ENCODE assay signal across 25 cellular contexts in the genomic region with DNA sequence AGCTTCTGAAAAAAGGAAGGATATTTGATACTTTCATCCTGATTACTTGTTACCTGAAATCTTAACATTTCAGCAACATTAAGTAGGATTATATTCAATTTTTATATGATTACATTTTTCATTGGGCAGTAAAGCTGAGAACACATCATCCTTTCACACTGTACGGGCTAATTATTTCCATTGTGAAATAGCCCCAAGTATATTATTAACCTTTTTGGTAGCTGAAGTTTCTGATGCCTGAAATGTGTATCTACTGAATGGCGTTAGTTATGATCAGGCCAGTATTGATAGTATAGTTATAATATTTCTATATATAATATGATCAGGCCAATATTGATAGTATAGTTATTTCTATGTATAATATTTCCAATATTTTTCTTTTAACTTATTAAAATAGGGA. TPM values are rescaled to one million over a fixed set of nuclear protein-coding genes. Genes with fewer than 3 reads are reported as not detected.
"Had no signal": no experiment of that assay in that cellular context is flagged by ENCODE, and none has a peak within 500 bp of the region (broad histone marks: within the 10 kb centered on the region; RNA-seq: fewer than 3 reads in every experiment).

No MANE protein-coding gene starts in this region.

- H3K27ac ChIP-seq: epithelial cell of prostate, esophagus muscularis mucosa, gastrocnemius medialis, neural progenitor cell, ovary, right lobe of liver, suprapubic skin, thyroid gland had no signal

- ATAC-seq: effector memory CD8-positive, alpha-beta T cell; gastrocnemius medialis; left colon; left ventricle myocardium superior; natural killer cell treated with Interleukin-12 subunit alpha and Interleukin-12 subunit beta and Interleukin-15 and Interleukin-18, amount 100 ng/mL, for 72 hours; right lobe of liver; stimulated activated effector memory CD8-positive, alpha-beta T cell treated with anti-CD3 and anti-CD28 coated beads, Interleukin-12 subunit alpha, Interleukin-12 subunit beta, amount 100 ng/mL, for 72 hours; stimulated activated naive CD8-positive, alpha-beta T cell treated with anti-CD3 and anti-CD28 coated beads, Interleukin-15, Interleukin-2, amounts not matched to agents 100 U/mL and 50 U/mL, for 24 hours had no signal

- H3K4me3 ChIP-seq: esophagus muscularis mucosa, gastrocnemius medialis, lung, neural progenitor cell, ovary, right lobe of liver, suprapubic skin, thyroid gland had no signal

- H3K9me3 ChIP-seq: esophagus muscularis mucosa, gastrocnemius medialis, ovary, right lobe of liver, suprapubic skin, thyroid gland had no signal

- H3K27me3 ChIP-seq: esophagus muscularis mucosa, gastrocnemius medialis, neural progenitor cell, ovary, right lobe of liver, suprapubic skin, thyroid gland had no signal

- H3K4me1 ChIP-seq: esophagus muscularis mucosa, neural progenitor cell, right lobe of liver, suprapubic skin, thyroid gland had no signal

- H3K36me3 ChIP-seq: neural progenitor cell, ovary, right lobe of liver, suprapubic skin, thyroid gland had no signal

- DNase-seq: effector memory CD8-positive, alpha-beta T cell; gastrocnemius medialis; glutamatergic neuron; immature natural killer cell; left colon; left ventricle myocardium superior; mesenchymal stem cell; midbrain; nucleus accumbens; ovary; right lobe of liver; stimulated activated CD4-positive, alpha-beta T cell treated with anti-CD3 and anti-CD28 coated beads, Interleukin-4, amount 100 ng/mL, for 1 hour; stimulated activated CD8-positive, alpha-beta memory T cell treated with anti-CD3 and anti-CD28 coated beads, Interleukin-4, amount 100 ng/mL, for 48 hours; stimulated activated naive CD8-positive, alpha-beta T cell treated with anti-CD3 and anti-CD28 coated beads, Interleukin-15, Interleukin-2, amounts not matched to agents 100 U/mL and 50 U/mL, for 24 hours; thyroid gland had no signal

RNA-seq across cellular contexts. Expression of gene DNAJC22, which starts 30.7 kb away (rescaled TPM):
- total RNA-seq: natural killer cell treated with Interleukin-12 subunit alpha and Interleukin-12 subunit beta and Interleukin-15 and Interleukin-18, amount 100 ng/mL, for 72 hours had no signal
- polyA plus RNA-seq: immature natural killer cell, keratinocyte had no signal

RNA-seq across cellular contexts. Expression of gene C1QL4, which starts 40.4 kb away (rescaled TPM):
- total RNA-seq: esophagus muscularis mucosa; fibroblast of villous mesenchyme; gastrocnemius medialis; left colon; left ventricle myocardium superior; lung; natural killer cell treated with Interleukin-12 subunit alpha and Interleukin-12 subunit beta and Interleukin-15 and Interleukin-18, amount 100 ng/mL, for 72 hours; ovary; posterior vena cava; right lobe of liver had no signal
- polyA plus RNA-seq: immature natural killer cell, ovary had no signal
